8 cellular contexts compared by ENCODE assay signal in genomic region chr7:107659666-107660065, GRCh38. TPM values are rescaled to one million over a fixed set of nuclear protein-coding genes. Genes with fewer than 3 reads are reported as not detected.
DNase-seq lines count a peak whose midpoint lies in the region; ATAC-seq and TF ChIP-seq lines count a peak whose summit lies in the region.

No MANE protein-coding gene starts in this region.

- no peak overlapping the region for H3K4me3 ChIP-seq in Jurkat, Clone E6-1 (ENCODE audit: low read length)
- H3K4me3 ChIP-seq in trophoblast cell (ENCODE audit: low read depth, low read length) = no peak overlapping the region
- no peak overlapping the region for H3K4me3 ChIP-seq in effector memory CD4-positive, alpha-beta T cell (ENCODE audit: insufficient read depth, low read depth, low read length, poor library complexity, severe bottlenecking)

- peaks cover 36% of the 10 kb centered on the region for H3K4me1 Mint-ChIP-seq in activated naive CD8-positive, alpha-beta T cell (ENCODE audit: low read depth)

- H3K9ac ChIP-seq in trophoblast cell (ENCODE audit: low read length) = no peak overlapping the region

- H3K79me1 ChIP-seq in trophoblast cell (ENCODE audit: low read length) = no peaks in the 10 kb centered on the region

- no peak overlapping the region for H2AK5ac ChIP-seq in trophoblast cell (ENCODE audit: low read length)

- peaks cover 15% of the 10 kb centered on the region in 2 experiments for H3K4me1 ChIP-seq in trophoblast cell (ENCODE audit: control insufficient read depth in 1 of 2, insufficient read depth in 2 of 2, low read length in 2 of 2)
- peaks cover 20% of the 10 kb centered on the region for H3K4me1 ChIP-seq in effector memory CD4-positive, alpha-beta T cell (ENCODE audit: control insufficient read depth, insufficient read depth, low read length, poor library complexity, severe bottlenecking)

- no peak overlapping the region for H3K14ac ChIP-seq in trophoblast cell (ENCODE audit: low read length)

- H3K36me3 ChIP-seq in trophoblast cell (ENCODE audit: control insufficient read depth in 1 of 2, insufficient read depth in 2 of 2, low read length in 2 of 2) = no peaks in the 10 kb centered on the region
- no peaks in the 10 kb centered on the region for H3K36me3 ChIP-seq in effector memory CD4-positive, alpha-beta T cell (ENCODE audit: control insufficient read depth, insufficient read depth, low read length)

- no peak for TF ChIP-seq CTCF in GM13976 (IDR thresholded peaks at IDR 0.05; ENCODE audit: borderline replicate concordance, control extremely low read depth, extremely low read depth, insufficient read depth, missing control alignments)

- H3K23ac ChIP-seq in trophoblast cell (ENCODE audit: low read length) = no peak overlapping the region

- no peak overlapping the region for H2BK12ac ChIP-seq in trophoblast cell (ENCODE audit: low read length)

- H4K91ac ChIP-seq in trophoblast cell (ENCODE audit: low read depth, low read length) = no peak overlapping the region

- H3K9me3 Mint-ChIP-seq in activated naive CD8-positive, alpha-beta T cell (ENCODE audit: low read depth) = no peaks in the 10 kb centered on the region

- H2AFZ ChIP-seq in trophoblast cell (ENCODE audit: insufficient read depth, low read length, poor library complexity) = no peak overlapping the region

- no peak overlapping the region for H3K4me2 ChIP-seq in trophoblast cell (ENCODE audit: low read length)

- in situ Hi-C loops in GM13976 (cut with MboI; ENCODE audit: low sequenced_read_pairs, unreplicated experiment) = no loop called here

- no peak overlapping the region for H3K4ac ChIP-seq in trophoblast cell (ENCODE audit: low read depth, low read length)

- DNase-seq in EL (peak; percentile 72), trophoblast cell (peak; percentile 73 to 83), GM13976 (ENCODE audit: low spot score) (no peak)
- peak; percentile 14 for DNase-seq in Jurkat, Clone E6-1 (ENCODE audit: low read depth, low spot score)
- no peak for DNase-seq in effector memory CD4-positive, alpha-beta T cell

- H4K8ac ChIP-seq in trophoblast cell (ENCODE audit: low read depth, low read length) = no peak overlapping the region

- H2BK5ac ChIP-seq in trophoblast cell (ENCODE audit: low read depth, low read length, poor library complexity) = no peak overlapping the region

- peak overlapping the region; percentile 87 for H3K27ac Mint-ChIP-seq in activated naive CD8-positive, alpha-beta T cell

- peak overlapping the region; percentile 82 for H3K4me3 Mint-ChIP-seq in activated naive CD8-positive, alpha-beta T cell

- peaks cover 28% of the 10 kb centered on the region for H3K27me3 Mint-ChIP-seq in activated naive CD8-positive, alpha-beta T cell

- ATAC-seq in HG03025 (IDR thresholded peaks at IDR 0.05; ENCODE audit: low FRiP score, unreplicated experiment) = no peak
- ATAC-seq in GM21390 (IDR thresholded peaks at IDR 0.05; ENCODE audit: unreplicated experiment) = no peak

- H3K27me3 ChIP-seq in trophoblast cell (ENCODE audit: insufficient read depth, low read length) = peaks cover 30% of the 10 kb centered on the region
- peaks cover 12% of the 10 kb centered on the region for H3K27me3 ChIP-seq in effector memory CD4-positive, alpha-beta T cell (replicated peaks; ENCODE audit: control insufficient read depth, insufficient read depth, low read length, poor library complexity, severe bottlenecking)

- H2BK120ac ChIP-seq in trophoblast cell (ENCODE audit: insufficient read depth, low read length, poor library complexity) = no peak overlapping the region

- H3K36me3 Mint-ChIP-seq in activated naive CD8-positive, alpha-beta T cell = peaks cover 3% of the 10 kb centered on the region

- no peak overlapping the region for H3K18ac ChIP-seq in trophoblast cell (ENCODE audit: low read length)

- H3K79me2 ChIP-seq in trophoblast cell (ENCODE audit: control insufficient read depth, insufficient read depth, low read length, poor library complexity) = no peaks in the 10 kb centered on the region

- no peak overlapping the region for H4K12ac ChIP-seq in trophoblast cell (ENCODE audit: low read depth, low read length)

- WGBS in trophoblast cell (ENCODE audit: extremely low coverage, insufficient coverage, insufficient read length) = no CpG with 5 or more reads among the region's 4 CpGs

- H3K9me3 ChIP-seq in trophoblast cell (ENCODE audit: insufficient read depth, low read depth, low read length) = peaks cover 6% of the 10 kb centered on the region
- no peaks in the 10 kb centered on the region for H3K9me3 ChIP-seq in effector memory CD4-positive, alpha-beta T cell (ENCODE audit: control insufficient read depth, low read length)

- H3K27ac ChIP-seq in trophoblast cell (ENCODE audit: low read depth, low read length) = no peak overlapping the region
- H3K27ac ChIP-seq in effector memory CD4-positive, alpha-beta T cell (ENCODE audit: insufficient read depth, low read length, poor library complexity, severe bottlenecking) = no peak overlapping the region

RNA-seq across cellular contexts. Expression of gene SLC26A4, which starts 1.0 kb away (rescaled TPM):
- polyA plus RNA-seq in Jurkat, Clone E6-1 (2012; ENCODE audit: insufficient read depth, insufficient read length) = 0.70 TPM
- polyA plus RNA-seq in trophoblast cell (2013) = 0.11 and 0.12 TPM in 2 replicates

Comparison
In these comparisons a context has a peak if more than half of its experiments do, and no peak if none do; other contexts are left out.
1. DNase-seq: peak in EL (single experiment), Jurkat, Clone E6-1 (single experiment) and trophoblast cell (2 of 2); none in GM13976 (single experiment) and effector memory CD4-positive, alpha-beta T cell (0 of 3).